In the genomic region with DNA sequence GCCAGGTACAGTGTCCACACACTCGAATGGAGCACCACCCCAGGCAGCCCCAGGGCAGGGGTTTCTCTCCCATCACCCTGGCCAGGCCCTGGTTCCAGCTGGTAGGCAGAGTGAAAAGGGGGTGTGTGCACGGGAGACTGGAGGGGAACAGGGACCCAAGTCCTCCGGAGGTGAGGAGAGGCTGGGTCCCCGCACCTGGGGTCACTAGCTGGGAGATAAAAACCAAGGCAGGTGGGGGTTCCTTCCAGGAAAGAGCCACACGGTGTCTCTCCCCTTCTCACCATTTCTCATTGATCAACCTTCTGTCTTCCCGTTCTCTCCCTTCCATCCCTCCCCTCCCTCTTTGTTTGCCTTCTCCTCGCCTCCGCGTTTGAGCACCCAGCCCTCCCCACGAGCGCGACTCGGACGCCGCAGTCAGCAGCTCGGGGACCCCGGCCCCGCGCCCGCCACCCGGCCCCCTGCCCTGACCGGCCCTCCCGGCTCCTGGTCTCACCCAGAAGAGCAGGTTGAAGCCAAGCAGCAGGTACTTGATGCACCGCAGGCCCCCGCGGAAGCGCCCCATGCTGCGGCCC, we compare ENCODE assay signal across 1 cellular context.
TF ChIP-seq lines count a peak whose summit lies in the region.

No MANE protein-coding gene starts in this region.

TF ChIP-seq in HepG2, 621 proteins besides CTCF, POLR2A, EP300 and RAD21 (continued from another document):
- TF ChIP-seq, protein P1, sequence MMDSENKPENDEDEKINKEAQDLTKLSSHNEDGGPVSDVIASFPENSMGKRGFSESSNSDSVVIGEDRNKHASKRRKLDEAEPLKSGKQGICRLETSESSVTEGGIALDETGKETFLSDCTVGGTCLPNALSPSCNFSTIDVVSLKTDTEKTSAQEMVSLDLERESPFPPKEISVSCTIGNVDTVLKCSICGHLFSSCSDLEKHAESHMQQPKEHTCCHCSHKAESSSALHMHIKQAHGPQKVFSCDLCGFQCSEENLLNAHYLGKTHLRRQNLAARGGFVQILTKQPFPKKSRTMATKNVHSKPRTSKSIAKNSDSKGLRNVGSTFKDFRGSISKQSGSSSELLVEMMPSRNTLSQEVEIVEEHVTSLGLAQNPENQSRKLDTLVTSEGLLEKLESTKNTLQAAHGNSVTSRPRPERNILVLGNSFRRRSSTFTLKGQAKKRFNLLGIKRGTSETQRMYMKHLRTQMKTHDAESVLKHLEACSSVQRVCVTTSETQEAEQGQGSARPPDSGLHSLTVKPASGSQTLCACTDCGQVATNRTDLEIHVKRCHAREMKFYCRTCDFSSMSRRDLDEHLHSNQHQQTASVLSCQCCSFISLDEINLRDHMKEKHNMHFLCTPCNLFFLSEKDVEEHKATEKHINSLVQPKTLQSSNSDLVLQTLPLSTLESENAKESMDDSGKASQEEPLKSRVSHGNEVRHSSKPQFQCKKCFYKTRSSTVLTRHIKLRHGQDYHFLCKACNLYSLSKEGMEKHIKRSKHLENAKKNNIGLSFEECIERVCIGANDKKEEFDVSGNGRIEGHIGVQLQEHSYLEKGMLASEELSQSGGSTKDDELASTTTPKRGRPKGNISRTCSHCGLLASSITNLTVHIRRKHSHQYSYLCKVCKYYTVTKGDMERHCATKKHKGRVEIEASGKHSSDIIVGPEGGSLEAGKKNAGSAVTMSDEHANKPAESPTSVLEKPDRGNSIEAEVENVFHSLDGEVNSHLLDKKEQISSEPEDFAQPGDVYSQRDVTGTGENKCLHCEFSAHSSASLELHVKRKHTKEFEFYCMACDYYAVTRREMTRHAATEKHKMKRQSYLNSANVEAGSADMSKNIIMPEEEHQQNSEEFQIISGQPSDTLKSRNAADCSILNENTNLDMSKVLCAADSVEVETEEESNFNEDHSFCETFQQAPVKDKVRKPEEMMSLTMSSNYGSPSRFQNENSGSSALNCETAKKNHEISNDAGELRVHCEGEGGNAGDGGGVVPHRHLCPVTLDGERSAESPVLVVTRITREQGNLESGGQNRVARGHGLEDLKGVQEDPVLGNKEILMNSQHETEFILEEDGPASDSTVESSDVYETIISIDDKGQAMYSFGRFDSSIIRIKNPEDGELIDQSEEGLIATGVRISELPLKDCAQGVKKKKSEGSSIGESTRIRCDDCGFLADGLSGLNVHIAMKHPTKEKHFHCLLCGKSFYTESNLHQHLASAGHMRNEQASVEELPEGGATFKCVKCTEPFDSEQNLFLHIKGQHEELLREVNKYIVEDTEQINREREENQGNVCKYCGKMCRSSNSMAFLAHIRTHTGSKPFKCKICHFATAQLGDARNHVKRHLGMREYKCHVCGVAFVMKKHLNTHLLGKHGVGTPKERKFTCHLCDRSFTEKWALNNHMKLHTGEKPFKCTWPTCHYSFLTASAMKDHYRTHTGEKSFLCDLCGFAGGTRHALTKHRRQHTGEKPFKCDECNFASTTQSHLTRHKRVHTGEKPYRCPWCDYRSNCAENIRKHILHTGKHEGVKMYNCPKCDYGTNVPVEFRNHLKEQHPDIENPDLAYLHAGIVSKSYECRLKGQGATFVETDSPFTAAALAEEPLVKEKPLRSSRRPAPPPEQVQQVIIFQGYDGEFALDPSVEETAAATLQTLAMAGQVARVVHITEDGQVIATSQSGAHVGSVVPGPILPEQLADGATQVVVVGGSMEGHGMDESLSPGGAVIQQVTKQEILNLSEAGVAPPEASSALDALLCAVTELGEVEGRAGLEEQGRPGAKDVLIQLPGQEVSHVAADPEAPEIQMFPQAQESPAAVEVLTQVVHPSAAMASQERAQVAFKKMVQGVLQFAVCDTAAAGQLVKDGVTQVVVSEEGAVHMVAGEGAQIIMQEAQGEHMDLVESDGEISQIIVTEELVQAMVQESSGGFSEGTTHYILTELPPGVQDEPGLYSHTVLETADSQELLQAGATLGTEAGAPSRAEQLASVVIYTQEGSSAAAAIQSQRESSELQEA (CRISPR knock-in tag; IDR thresholded peaks at IDR 0.05; ENCODE audit: not compliant biosample characterization) = no peak
- no peak for TF ChIP-seq ZNF451 (CRISPR knock-in tag; IDR thresholded peaks at IDR 0.05)
- no peak for TF ChIP-seq NFATC3 (CRISPR knock-in tag; IDR thresholded peaks at IDR 0.05)
- no peak for TF ChIP-seq DNMT3B (CRISPR knock-in tag; conservative IDR thresholded peaks at IDR 0.05)
- TF ChIP-seq GTF2F1 (IDR thresholded peaks at IDR 0.05; ENCODE audit: low read length) = no peak
- no peak for TF ChIP-seq PHF21A (CRISPR knock-in tag; IDR thresholded peaks at IDR 0.05)
- TF ChIP-seq ZNF614 (CRISPR knock-in tag; IDR thresholded peaks at IDR 0.05; ENCODE audit: borderline replicate concordance) = no peak
- TF ChIP-seq SCMH1 (CRISPR knock-in tag; IDR thresholded peaks at IDR 0.05; ENCODE audit: borderline replicate concordance) = no peak
- TF ChIP-seq MXD4 (CRISPR knock-in tag; IDR thresholded peaks at IDR 0.05) = no peak
- no peak for TF ChIP-seq NFRKB (IDR thresholded peaks at IDR 0.05)
- TF ChIP-seq BHLHE40 (IDR thresholded peaks at IDR 0.05; ENCODE audit: low read length) = no peak
- TF ChIP-seq SAP130 (CRISPR knock-in tag; IDR thresholded peaks at IDR 0.05; ENCODE audit: low read depth) = no peak
TF ChIP-seq in HepG2: peak in this region for 0.
